In genomic region chr15:28096411-28096719, GRCh38 we compare ENCODE assay signal across 8 cellular contexts. TPM values are rescaled to one million over a fixed set of nuclear protein-coding genes. Genes with fewer than 3 reads are reported as not detected.
DNase-seq lines count a peak whose midpoint lies in the region; TF ChIP-seq lines count a peak whose summit lies in the region.

No MANE protein-coding gene starts in this region.

- H3K36me3 ChIP-seq in kidney epithelial cell (ENCODE audit: control insufficient read depth, insufficient read depth, low read length) (no peaks in the 10 kb centered on the region), tibial nerve (no peaks in the 10 kb centered on the region)

- peaks cover 0 to 8% (median 1%) of the 10 kb centered on the region in 4 donors for H3K9me3 ChIP-seq in tibial nerve

- TF ChIP-seq EP300 in tibial nerve (IDR thresholded peaks at IDR 0.05), result no peak

- peaks cover 22% of the 10 kb centered on the region for H3K4me1 Mint-ChIP-seq in activated naive CD4-positive, alpha-beta T cell treated with anti-CD3 and anti-CD28 coated beads for 36 hours (ENCODE audit: low read depth)
- H3K4me1 Mint-ChIP-seq in activated CD4-positive, alpha-beta memory T cell treated with anti-CD3 and anti-CD28 coated beads for 36 hours (ENCODE audit: low read depth), result peaks cover 31% of the 10 kb centered on the region

- H3K4me1 ChIP-seq in tibial nerve, result peaks cover 0 to 57% (median 29%) of the 10 kb centered on the region in 4 donors

- peaks cover under 1% of the 10 kb centered on the region for H3K36me3 Mint-ChIP-seq in activated naive CD4-positive, alpha-beta T cell treated with anti-CD3 and anti-CD28 coated beads for 36 hours (ENCODE audit: low read depth)
- peaks cover 2% of the 10 kb centered on the region for H3K36me3 Mint-ChIP-seq in activated CD4-positive, alpha-beta memory T cell treated with anti-CD3 and anti-CD28 coated beads for 36 hours

- TF ChIP-seq CTCF in kidney epithelial cell (IDR thresholded peaks at IDR 0.05; ENCODE audit: insufficient read depth, low read length, poor library complexity, severe bottlenecking), result no peak
- no peak for TF ChIP-seq CTCF in tibial nerve (IDR thresholded peaks at IDR 0.05)

- H3K9me3 Mint-ChIP-seq in activated naive CD4-positive, alpha-beta T cell treated with anti-CD3 and anti-CD28 coated beads for 36 hours, result peaks cover 3% of the 10 kb centered on the region
- peaks cover 3% of the 10 kb centered on the region for H3K9me3 Mint-ChIP-seq in activated CD4-positive, alpha-beta memory T cell treated with anti-CD3 and anti-CD28 coated beads for 36 hours

- peaks cover 74% of the 10 kb centered on the region for H3K27me3 ChIP-seq in kidney epithelial cell (ENCODE audit: control insufficient read depth, insufficient read depth, low read length)
- H3K27me3 ChIP-seq in tibial nerve, result peaks cover 0 to 79% of the 10 kb centered on the region in 2 donors

- H3K27ac ChIP-seq in tibial nerve, result peak overlapping the region in 3 of 4 donors; percentile 45 to 59 (median 46)
- H3K27ac ChIP-seq in substantia nigra (ENCODE audit: low read depth, low read length, poor library complexity, severe bottlenecking), result no peak overlapping the region

- DNase-seq in activated naive CD4-positive, alpha-beta T cell treated with anti-CD3 and anti-CD28 coated beads for 36 hours, result no peak
- no peak for DNase-seq in activated naive CD4-positive, alpha-beta T cell treated with anti-CD3 and anti-CD28 coated beads, Interleukin-2, amount 50 U/mL, for 16 hours
- no peak for DNase-seq in activated CD4-positive, alpha-beta memory T cell treated with anti-CD3 and anti-CD28 coated beads for 36 hours
- DNase-seq in kidney epithelial cell (ENCODE audit: low read depth), result no peak
- DNase-seq in tibial nerve (ENCODE audit: low spot score in 2 of 2), result no peak
- no peak for DNase-seq in DMS114 treated with DMSO at 0.1 percent for 48 hours (lab: John Stamatoyannopoulos, UW; ENCODE audit: unreplicated experiment)
- DNase-seq in putamen (ENCODE audit: low spot score), result no peak
- DNase-seq in substantia nigra (lab: John Stamatoyannopoulos, UW), result no peak

- no peak for TF ChIP-seq POLR2A in tibial nerve (IDR thresholded peaks at IDR 0.05)

- intact Hi-C loops in activated naive CD4-positive, alpha-beta T cell treated with anti-CD3 and anti-CD28 coated beads for 36 hours (cut with micrococcal nuclease), result no loop called here
- intact Hi-C loops in activated CD4-positive, alpha-beta memory T cell treated with anti-CD3 and anti-CD28 coated beads for 36 hours (cut with micrococcal nuclease), result no loop called here

- peaks cover 66% of the 10 kb centered on the region for H3K27me3 Mint-ChIP-seq in activated naive CD4-positive, alpha-beta T cell treated with anti-CD3 and anti-CD28 coated beads for 36 hours (ENCODE audit: low read depth)
- H3K27me3 Mint-ChIP-seq in activated CD4-positive, alpha-beta memory T cell treated with anti-CD3 and anti-CD28 coated beads for 36 hours, result peaks cover 63% of the 10 kb centered on the region

- H3K27ac Mint-ChIP-seq in activated naive CD4-positive, alpha-beta T cell treated with anti-CD3 and anti-CD28 coated beads for 36 hours, result no peak overlapping the region
- H3K27ac Mint-ChIP-seq in activated CD4-positive, alpha-beta memory T cell treated with anti-CD3 and anti-CD28 coated beads for 36 hours, result no peak overlapping the region

- peak overlapping the region; percentile 78 for H3K4me3 Mint-ChIP-seq in activated naive CD4-positive, alpha-beta T cell treated with anti-CD3 and anti-CD28 coated beads for 36 hours
- peak overlapping the region; percentile 76 for H3K4me3 Mint-ChIP-seq in activated CD4-positive, alpha-beta memory T cell treated with anti-CD3 and anti-CD28 coated beads for 36 hours

- H3K4me3 ChIP-seq in kidney epithelial cell (ENCODE audit: low read depth, low read length) (peak overlapping the region; percentile 35), tibial nerve (peak overlapping the region; percentile 31 to 57 (median 43))

- WGBS in tibial nerve, 2 donors, result 0 to 1% methylated on average over 10 to 13 of the region's 15 CpGs

- CTCF ChIA-PET in activated naive CD4-positive, alpha-beta T cell treated with anti-CD3 and anti-CD28 coated beads for 36 hours (lab: Charles Lee), result no interaction called here
- CTCF ChIA-PET in activated CD4-positive, alpha-beta memory T cell treated with anti-CD3 and anti-CD28 coated beads for 36 hours (lab: Charles Lee), result interaction anchor here (1.0 kb wide), 1 partner anchor 9 kb away, joined by 3 read pairs; no protein-coding TSS in a partner anchor

- POLR2A ChIA-PET in activated CD4-positive, alpha-beta memory T cell treated with anti-CD3 and anti-CD28 coated beads for 36 hours (lab: Charles Lee), result no interaction called here

RNA-seq across cellular contexts. Expression of gene OCA2, which starts 2.8 kb away (rescaled TPM):
- not detected for total RNA-seq in activated naive CD4-positive, alpha-beta T cell treated with anti-CD3 and anti-CD28 coated beads for 36 hours
- not detected for total RNA-seq in activated CD4-positive, alpha-beta memory T cell treated with anti-CD3 and anti-CD28 coated beads for 36 hours
- under 0.01 and 0.29 TPM in 2 replicates for total RNA-seq in kidney epithelial cell
- 10 to 100 TPM in 1 of 4 donors, 1 to 10 TPM in 2, not detected in 1; 2.7 to 19.7 (median 6.5) TPM for total RNA-seq in tibial nerve
